Comparison of ENCODE assay signal across 1 cellular context in genomic region chr10:53402594-53402993, GRCh38.
TF ChIP-seq lines count a peak whose summit lies in the region.

No MANE protein-coding gene starts in this region.

TF ChIP-seq in H1, 55 proteins besides CTCF, POLR2A, EP300 and RAD21 (continued from another document):
- no peak for TF ChIP-seq EGR1 (IDR thresholded peaks at IDR 0.05; ENCODE audit: borderline replicate concordance, low read depth, low read length)
- TF ChIP-seq NANOG (IDR thresholded peaks at IDR 0.05; ENCODE audit: insufficient read depth, low read depth, low read length, poor library complexity, severe bottlenecking) = no peak
- TF ChIP-seq JUN (IDR thresholded peaks at IDR 0.05; ENCODE audit: low read depth, low read length) = no peak
- no peak for TF ChIP-seq CEBPB (IDR thresholded peaks at IDR 0.05; ENCODE audit: low read depth, low read length)
- no peak for TF ChIP-seq MAFK (IDR thresholded peaks at IDR 0.05; ENCODE audit: low read depth, low read length)
- TF ChIP-seq TBP (IDR thresholded peaks at IDR 0.05; ENCODE audit: low read depth, low read length) = no peak
- TF ChIP-seq GTF2F1 (IDR thresholded peaks at IDR 0.05; ENCODE audit: borderline replicate concordance, low read depth, low read length) = no peak
- TF ChIP-seq HDAC6 (IDR thresholded peaks at IDR 0.05; ENCODE audit: low read depth, low read length) = no peak
